Comparison of ENCODE assay signal across 9 cellular contexts in the genomic region with DNA sequence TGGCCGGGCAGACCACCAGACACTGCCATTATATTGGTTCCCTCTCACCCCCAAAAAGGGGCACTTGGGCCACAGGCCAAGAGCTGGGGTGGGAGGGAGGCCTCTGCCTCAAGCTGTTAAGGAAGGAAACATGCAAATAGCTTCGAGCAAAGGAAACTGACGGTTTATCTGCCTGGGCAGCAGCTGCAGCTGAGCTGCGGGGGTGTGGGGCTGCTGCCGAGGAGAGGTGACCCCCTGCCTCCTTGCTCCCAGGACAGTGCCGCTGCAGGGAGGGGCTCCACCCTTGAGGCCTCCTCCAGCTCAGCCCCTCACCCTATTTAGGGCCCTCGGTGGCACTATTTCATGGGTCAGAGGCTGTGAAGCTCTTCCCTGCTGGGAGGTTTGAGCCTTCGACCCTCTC. TPM values are rescaled to one million over a fixed set of nuclear protein-coding genes. Genes with fewer than 3 reads are reported as not detected.
DNase-seq lines count a peak whose midpoint lies in the region; ATAC-seq and TF ChIP-seq lines count a peak whose summit lies in the region.
"Had no signal": no experiment of that assay in that cellular context is flagged by ENCODE, and none has a peak within 500 bp of the region (broad histone marks: within the 10 kb centered on the region; RNA-seq: fewer than 3 reads in every experiment).

No MANE protein-coding gene starts in this region.

- ATAC-seq in GM23338 = no peak
- no peak for ATAC-seq in naive thymus-derived CD8-positive, alpha-beta T cell

- H3K9ac ChIP-seq in parathyroid adenoma = no peak overlapping the region

- peak; percentile 84 for TF ChIP-seq POLR2A in GM15510 (IDR thresholded peaks at IDR 0.05; ENCODE audit: borderline replicate concordance, extremely low read depth, insufficient read length)

- peak overlapping the region; percentile 55; the same call in 1 of the 2 replicates for H3K4me2 ChIP-seq in GM23338
- peak overlapping the region; percentile 42 for H3K4me2 ChIP-seq in parathyroid adenoma (ENCODE audit: low read length)

- H3K9me3 Mint-ChIP-seq in GM23338 = peaks cover 2% of the 10 kb centered on the region; the same call in 1 of the 3 replicates
- no peaks in the 10 kb centered on the region for H3K9me3 Mint-ChIP-seq in naive thymus-derived CD8-positive, alpha-beta T cell

- no peak for TF ChIP-seq CTCF in GM23338 (conservative IDR thresholded peaks at IDR 0.05; ENCODE audit: low read depth in 2 of 2)
- no peak for TF ChIP-seq CTCF in parathyroid adenoma (IDR thresholded peaks at IDR 0.05)

- H3K27ac ChIP-seq in GM23338 (ENCODE audit: low read depth) (no peak overlapping the region), parathyroid adenoma (no peak overlapping the region)

- H3K4me3 Mint-ChIP-seq in GM23338 = no peak overlapping the region
- peak overlapping the region in 4 of 10 donors; percentile 18 to 86 (median 36) for H3K4me3 Mint-ChIP-seq in naive thymus-derived CD8-positive, alpha-beta T cell

- no peaks in the 10 kb centered on the region for H3K79me2 ChIP-seq in GM23338 (replicated peaks; ENCODE audit: insufficient read depth)
- H3K79me2 ChIP-seq in parathyroid adenoma = no peaks in the 10 kb centered on the region

- peaks cover 15% of the 10 kb centered on the region for H3K4me1 ChIP-seq in GM23338 (ENCODE audit: insufficient read depth)
- no peaks in the 10 kb centered on the region for H3K4me1 ChIP-seq in parathyroid adenoma

- intact Hi-C loops in head of caudate nucleus (cut with DNase I) = no loop called here

- H3K27me3 ChIP-seq in GM23338 (ENCODE audit: insufficient read depth) (no peaks in the 10 kb centered on the region), parathyroid adenoma (ENCODE audit: control insufficient read depth, insufficient read depth, low read length) (no peaks in the 10 kb centered on the region)

- peaks cover 22% of the 10 kb centered on the region for H3K4me1 Mint-ChIP-seq in GM23338
- peaks cover 8 to 37% (median 14%) of the 10 kb centered on the region in 4 donors for H3K4me1 Mint-ChIP-seq in naive thymus-derived CD8-positive, alpha-beta T cell

- H2AFZ ChIP-seq in GM23338 (no peak overlapping the region), parathyroid adenoma (no peak overlapping the region)

- no peaks in the 10 kb centered on the region for H3K9me3 ChIP-seq in parathyroid adenoma (ENCODE audit: control insufficient read depth, low read length)

- POLR2A ChIA-PET in naive thymus-derived CD8-positive, alpha-beta T cell (lab: Charles Lee) = interaction anchor here (1.7 kb wide), 1 partner anchor 53 kb away, joined by 5 read pairs; no protein-coding TSS in a partner anchor

- peak overlapping the region; percentile 65; the same call in 1 of the 2 replicates for H3K27ac Mint-ChIP-seq in GM23338
- peak overlapping the region in 1 of 10 donors; percentile 25 for H3K27ac Mint-ChIP-seq in naive thymus-derived CD8-positive, alpha-beta T cell

- H4K20me1 ChIP-seq in GM23338 (replicated peaks; ENCODE audit: insufficient read depth) = no peaks in the 10 kb centered on the region; the same call in 1 of the 2 replicates

- peaks cover 14% of the 10 kb centered on the region for H3K27me3 Mint-ChIP-seq in GM23338 (ENCODE audit: insufficient read depth, low read depth, poor library complexity)
- no peaks in the 10 kb centered on the region for H3K27me3 Mint-ChIP-seq in naive thymus-derived CD8-positive, alpha-beta T cell

- H3K36me3 ChIP-seq in GM23338 (ENCODE audit: insufficient read depth) (no peaks in the 10 kb centered on the region), parathyroid adenoma (ENCODE audit: control insufficient read depth, insufficient read depth, low read length) (no peaks in the 10 kb centered on the region)

- H3K4me3 ChIP-seq in GM23338 = no peak overlapping the region
- peak overlapping the region; percentile 2 for H3K4me3 ChIP-seq in parathyroid adenoma (ENCODE audit: low read depth, low read length)

- H3K9me2 ChIP-seq in GM23338 (ENCODE audit: insufficient read depth) = no peaks in the 10 kb centered on the region

- DNase-seq in GM23338 (ENCODE audit: low spot score) (no peak), UCSD-AML1 (lab: John Stamatoyannopoulos, UW; ENCODE audit: unreplicated experiment) (peak; percentile 66), head of caudate nucleus (no peak), superior temporal gyrus (ENCODE audit: extremely low spot score) (no peak), H4 (ENCODE audit: low spot score) (no peak)
- DNase-seq in naive thymus-derived CD8-positive, alpha-beta T cell = no peak
- DNase-seq: stimulated activated CD4-positive, alpha-beta T cell treated with anti-CD3 and anti-CD28 coated beads, Interleukin-2, amount 100 ng/mL, for 48 hours had no signal

- peaks cover 52% of the 10 kb centered on the region for H3K36me3 Mint-ChIP-seq in GM23338 (ENCODE audit: low read depth)
- H3K36me3 Mint-ChIP-seq in naive thymus-derived CD8-positive, alpha-beta T cell = peaks cover 0 to 31% (median 17%) of the 10 kb centered on the region in 3 donors

- H3F3A ChIP-seq in GM23338 (replicated peaks; ENCODE audit: low read depth) = peaks cover 5% of the 10 kb centered on the region; the same call in 1 of the 2 replicates

TF ChIP-seq in GM23338, 12 proteins besides CTCF, POLR2A, EP300 and RAD21 (continues in another document):
- no peak for TF ChIP-seq CREB1 (CRISPR knock-in tag; IDR thresholded peaks at IDR 0.05; ENCODE audit: low read depth)
- TF ChIP-seq STAT1 (IDR thresholded peaks at IDR 0.05; ENCODE audit: unreplicated experiment) = no peak
- TF ChIP-seq JUNB (IDR thresholded peaks at IDR 0.05; ENCODE audit: unreplicated experiment) = no peak
- TF ChIP-seq NANOG (IDR thresholded peaks at IDR 0.05; ENCODE audit: borderline replicate concordance) = no peak
- TF ChIP-seq EZH2phosphoT487 (IDR thresholded peaks at IDR 0.05; ENCODE audit: unreplicated experiment) = no peak
- TF ChIP-seq POLR2AphosphoS5 (IDR thresholded peaks at IDR 0.05; ENCODE audit: low read depth) = no peak
- no peak for TF ChIP-seq ZNF331 (CRISPR knock-in tag; IDR thresholded peaks at IDR 0.05; ENCODE audit: low read depth)
- TF ChIP-seq EZH2 (IDR thresholded peaks at IDR 0.05; ENCODE audit: low read depth, unreplicated experiment) = no peak
- no peak for TF ChIP-seq ZNF114 (CRISPR knock-in tag; IDR thresholded peaks at IDR 0.05)

RNA-seq across cellular contexts. Expression of a gene that starts 0.8 kb away (rescaled TPM):
- 4.9 and 11.1 TPM in 2 replicates for total RNA-seq in GM23338 (2014; rRNA removed; shearing (Covaris generic))
- polyA plus RNA-seq in GM23338 (2016; fragmentation: Nextera tagmentation; extraction: Ambion mirVana) = 2.2 and 2.8 TPM in 2 replicates
- 0.08 and 1.1 TPM in 2 replicates for total RNA-seq in H4 (2014; rRNA removed; shearing (Covaris generic))
- 1 to 10 TPM; 3.7 to 3.8 TPM for total RNA-seq in naive thymus-derived CD8-positive, alpha-beta T cell
- polyA plus RNA-seq in naive thymus-derived CD8-positive, alpha-beta T cell = under 1 TPM in 1 of 3 donors, not detected in 2; 0.22 TPM

RNA-seq across cellular contexts. Expression of a gene that starts 7.9 kb away (rescaled TPM):
- 115 and 139 TPM in 2 replicates for total RNA-seq in GM23338 (2014; rRNA removed; shearing (Covaris generic))
- polyA plus RNA-seq in GM23338 (2016; fragmentation: Nextera tagmentation; extraction: Ambion mirVana) = 67.1 and 73.4 TPM in 2 replicates
- 106 and 122 TPM in 2 replicates for total RNA-seq in H4 (2014; rRNA removed; shearing (Covaris generic))
- 10 to 100 TPM; 84.0 to 86.4 TPM for total RNA-seq in naive thymus-derived CD8-positive, alpha-beta T cell
- 10 to 100 TPM; 29.0 to 54.4 (median 43.0) TPM for polyA plus RNA-seq in naive thymus-derived CD8-positive, alpha-beta T cell

RNA-seq across cellular contexts. Expression of a gene that starts 11.4 kb away (rescaled TPM):
- total RNA-seq in GM23338 (2014; rRNA removed; shearing (Covaris generic)) = 73.0 and 94.7 TPM in 2 replicates
- 128 TPM in 2 replicates for polyA plus RNA-seq in GM23338 (2016; fragmentation: Nextera tagmentation; extraction: Ambion mirVana)
- 127 and 138 TPM in 2 replicates for total RNA-seq in H4 (2014; rRNA removed; shearing (Covaris generic))
- 10 to 100 TPM; 16.7 to 19.1 TPM for total RNA-seq in naive thymus-derived CD8-positive, alpha-beta T cell
- 1 to 10 TPM; 4.3 to 5.8 (median 5.3) TPM for polyA plus RNA-seq in naive thymus-derived CD8-positive, alpha-beta T cell

RNA-seq across cellular contexts. Expression of a gene that starts 35.4 kb away (rescaled TPM):
- 242 and 290 TPM in 2 replicates for total RNA-seq in GM23338 (2014; rRNA removed; shearing (Covaris generic))
- 102 and 106 TPM in 2 replicates for polyA plus RNA-seq in GM23338 (2016; fragmentation: Nextera tagmentation; extraction: Ambion mirVana)
- 140 and 153 TPM in 2 replicates for total RNA-seq in H4 (2014; rRNA removed; shearing (Covaris generic))
- 10 to 100 TPM; 57.0 to 62.9 TPM for total RNA-seq in naive thymus-derived CD8-positive, alpha-beta T cell
- polyA plus RNA-seq in naive thymus-derived CD8-positive, alpha-beta T cell = 10 to 100 TPM; 20.5 to 25.3 (median 21.8) TPM

RNA-seq across cellular contexts. Expression of a gene that starts 45.5 kb away (rescaled TPM):
- total RNA-seq in GM23338 (2014; rRNA removed; shearing (Covaris generic)) = 46.9 and 58.6 TPM in 2 replicates
- polyA plus RNA-seq in GM23338 (2016; fragmentation: Nextera tagmentation; extraction: Ambion mirVana) = 44.4 and 46.1 TPM in 2 replicates
- total RNA-seq in H4 (2014; rRNA removed; shearing (Covaris generic)) = 7.5 and 14.5 TPM in 2 replicates
- total RNA-seq in naive thymus-derived CD8-positive, alpha-beta T cell = 100 to 1,000 TPM; 214 to 225 TPM
- polyA plus RNA-seq in naive thymus-derived CD8-positive, alpha-beta T cell = 1 to 10 TPM; 1.6 to 5.5 (median 3.4) TPM
